Comparison of ENCODE assay signal across 10 cellular contexts in the genomic region with DNA sequence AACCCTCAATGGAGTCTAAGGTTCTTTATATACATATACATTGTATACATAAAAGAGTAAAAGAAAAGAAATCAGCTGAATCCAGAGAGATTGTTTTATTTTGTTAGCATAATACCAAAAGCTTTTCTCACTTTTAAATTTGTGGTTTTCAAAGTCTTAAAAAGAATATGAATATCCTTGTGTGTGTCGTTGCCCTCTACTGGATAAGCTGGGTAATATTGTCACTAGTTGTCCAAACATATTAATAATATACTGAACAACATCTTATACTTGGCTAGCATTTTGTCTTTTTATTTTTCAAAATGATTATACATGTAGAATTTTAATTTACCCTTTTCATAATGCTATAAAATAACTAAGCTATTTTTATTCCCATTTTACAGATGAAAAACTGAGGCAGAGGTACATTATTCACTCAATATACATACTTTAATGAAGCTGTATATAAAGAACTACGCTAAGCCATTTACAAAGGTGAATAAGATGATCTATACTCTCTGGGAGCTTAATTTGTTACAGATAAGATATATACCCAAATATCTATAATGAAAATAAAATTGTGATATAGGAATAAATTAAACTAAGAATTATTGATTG.
DNase-seq lines count a peak whose midpoint lies in the region; ATAC-seq and TF ChIP-seq lines count a peak whose summit lies in the region.
"Had no signal": no experiment of that assay in that cellular context is flagged by ENCODE, and none has a peak within 500 bp of the region (broad histone marks: within the 10 kb centered on the region; RNA-seq: fewer than 3 reads in every experiment).

No MANE protein-coding gene starts in this region.

- no peak overlapping the region for H3K4me2 ChIP-seq in SK-N-SH
- no peak overlapping the region for H3K4me2 ChIP-seq in PC-3 (ENCODE audit: low read length)
- H3K4me2 ChIP-seq: BLaER1 treated with 17β-estradiol and CSF1 and Interleukin-3, amounts not matched to agents 10 nM and 100 nM had no signal

- no peak for TF ChIP-seq EP300 in SK-N-SH (IDR thresholded peaks at IDR 0.05; ENCODE audit: borderline replicate concordance in 1 of 2, low read depth in 1 of 2, low read length in 1 of 2)

- CTCF ChIA-PET in SK-N-SH (lab: Yijun Ruan, JAX) (interaction anchor here (0.6 to 1.9 kb wide), 26 partner anchors 11 to 610 kb away, joined by 3 to 7 read pairs (median 3); no protein-coding TSS in a partner anchor), PC-3 (lab: Charles Lee) (interaction anchor here (0.6 to 1.1 kb wide), 2 partner anchors 241 to 672 kb away, joined by 3 to 4 read pairs; no protein-coding TSS in a partner anchor)

- POLR2A ChIA-PET in SK-N-SH (lab: Yijun Ruan, JAX): no interaction called here
- POLR2A ChIA-PET in PC-3 (lab: Charles Lee; ENCODE audit: unreplicated experiment): no interaction called here

- H3K9me2 ChIP-seq in SK-N-SH (no peaks in the 10 kb centered on the region), PC-3 (replicated peaks; ENCODE audit: low read length) (no peaks in the 10 kb centered on the region)

- H2AFZ ChIP-seq in SK-N-SH (ENCODE audit: low read depth) (no peak overlapping the region), PC-3 (ENCODE audit: low read length) (no peak overlapping the region)

- no peak for DNase-seq in SK-N-SH
- peak; percentile 45 for DNase-seq in PC-3
- DNase-seq in fibroblast of the aortic adventitia (ENCODE audit: low read depth): peak; percentile 1
- no peak for DNase-seq in type B pancreatic cell (ENCODE audit: extremely low spot score, unreplicated experiment)
- no peak for DNase-seq in activated CD4-positive, CD25-positive, alpha-beta regulatory T cell (lab: John Stamatoyannopoulos, UW)
- DNase-seq in stimulated activated CD4-positive, alpha-beta T cell treated with anti-CD3 and anti-CD28 coated beads, Interleukin-15, amount 100 ng/mL, for 24 hours: no peak
- DNase-seq in activated T-cell treated with anti-CD3 and anti-CD28 coated beads, Interleukin-2, amount 50 U/mL, for 4 hours: no peak
- DNase-seq: stimulated activated CD4-positive, alpha-beta T cell treated with anti-CD3 and anti-CD28 coated beads, Interleukin-4, amount 100 ng/mL, for 1 hour had no signal

- H3K9me3 Mint-ChIP-seq in type B pancreatic cell: peaks cover 18% of the 10 kb centered on the region
- peaks cover 13% of the 10 kb centered on the region for H3K9me3 Mint-ChIP-seq in activated T-cell treated with anti-CD3 and anti-CD28 coated beads, Interleukin-2, amount 50 U/mL, for 4 hours

- peak; percentile 63 for TF ChIP-seq CTCF in SK-N-SH (IDR thresholded peaks at IDR 0.05)
- peak; percentile 74 for TF ChIP-seq CTCF in PC-3 (conservative IDR thresholded peaks at IDR 0.05; ENCODE audit: low read depth, low read length)
- TF ChIP-seq CTCF in fibroblast of the aortic adventitia (IDR thresholded peaks at IDR 0.05; ENCODE audit: insufficient read depth, low read length): no peak
- peak; percentile 74 for TF ChIP-seq CTCF in type B pancreatic cell (conservative IDR thresholded peaks at IDR 0.05)

- H3K27me3 Mint-ChIP-seq in type B pancreatic cell: no peaks in the 10 kb centered on the region
- no peaks in the 10 kb centered on the region for H3K27me3 Mint-ChIP-seq in activated T-cell treated with anti-CD3 and anti-CD28 coated beads, Interleukin-2, amount 50 U/mL, for 4 hours (ENCODE audit: low read depth)

- H3K4me1 ChIP-seq in SK-N-SH (ENCODE audit: control insufficient read depth in 1 of 2, insufficient read depth in 2 of 2, low read depth in 1 of 2, low read length in 1 of 2) (no peaks in the 10 kb centered on the region; a peak in 1 of 4 replicates), PC-3 (ENCODE audit: insufficient read depth, low read length) (no peaks in the 10 kb centered on the region)
- H3K4me1 ChIP-seq: BLaER1 treated with 17β-estradiol and CSF1 and Interleukin-3, amounts not matched to agents 10 nM and 100 nM had no signal

- no peaks in the 10 kb centered on the region for H3K27me3 ChIP-seq in SK-N-SH (ENCODE audit: insufficient read depth)
- H3K27me3 ChIP-seq in PC-3 (ENCODE audit: low read length): no peaks in the 10 kb centered on the region
- H3K27me3 ChIP-seq: BLaER1 treated with 17β-estradiol and CSF1 and Interleukin-3, amounts not matched to agents 10 nM and 100 nM had no signal

- H3K9ac ChIP-seq in SK-N-SH (no peak overlapping the region), PC-3 (ENCODE audit: low read length) (no peak overlapping the region)
- H3K9ac ChIP-seq: BLaER1 treated with 17β-estradiol and CSF1 and Interleukin-3, amounts not matched to agents 10 nM and 100 nM had no signal

- WGBS in SK-N-SH (ENCODE audit: low lambda C conversion rate): 44% methylated on average over 2 of the region's 2 CpGs

- intact Hi-C loops in PC-3 (cut with micrococcal nuclease): loop anchor here (1.0 to 10.0 kb wide), 4 partner anchors 192 to 674 kb away; no protein-coding TSS in a partner anchor

- H3K36me3 ChIP-seq in SK-N-SH (replicated peaks in 1 of 2; ENCODE audit: control insufficient read depth in 1 of 2, insufficient read depth in 2 of 2, low read length in 1 of 2): no peaks in the 10 kb centered on the region
- no peaks in the 10 kb centered on the region for H3K36me3 ChIP-seq in PC-3 (ENCODE audit: low read depth, low read length)
- H3K36me3 ChIP-seq: BLaER1 treated with 17β-estradiol and CSF1 and Interleukin-3, amounts not matched to agents 10 nM and 100 nM had no signal

- peak; percentile 62 for TF ChIP-seq RAD21 in SK-N-SH (IDR thresholded peaks at IDR 0.05; ENCODE audit: low read length)

- H3K4me3 ChIP-seq in SK-N-SH (ENCODE audit: low read depth in 2 of 2, low read length in 1 of 2) (no peak overlapping the region), PC-3 (ENCODE audit: low read length) (no peak overlapping the region), fibroblast of the aortic adventitia (ENCODE audit: low read depth, low read length) (no peak overlapping the region)
- H3K4me3 ChIP-seq: BLaER1 treated with 17β-estradiol and CSF1 and Interleukin-3, amounts not matched to agents 10 nM and 100 nM had no signal

- peaks cover 4% of the 10 kb centered on the region for H3K4me1 Mint-ChIP-seq in type B pancreatic cell (ENCODE audit: unreplicated experiment)
- H3K4me1 Mint-ChIP-seq in activated T-cell treated with anti-CD3 and anti-CD28 coated beads, Interleukin-2, amount 50 U/mL, for 4 hours (ENCODE audit: low read depth): no peaks in the 10 kb centered on the region

- H4K20me1 ChIP-seq in SK-N-SH (ENCODE audit: insufficient read depth): no peaks in the 10 kb centered on the region
- no peaks in the 10 kb centered on the region for H4K20me1 ChIP-seq in PC-3 (ENCODE audit: low read length)
- H4K20me1 ChIP-seq: BLaER1 treated with 17β-estradiol and CSF1 and Interleukin-3, amounts not matched to agents 10 nM and 100 nM had no signal

- no TSS peak for BruUV-seq in PC-3 (replicated peaks; lab: Mats Ljungman, UMichigan)

- ATAC-seq in SK-N-SH treated with all-trans-retinoic acid at 6 μM for 48 hours (no peak), PC-3 (no peak)
- no peak for ATAC-seq in activated T-cell treated with anti-CD3 and anti-CD28 coated beads, Interleukin-2, amount 50 U/mL, for 4 hours

- H3K79me2 ChIP-seq in SK-N-SH (ENCODE audit: insufficient read depth) (no peaks in the 10 kb centered on the region), PC-3 (ENCODE audit: low read length) (no peaks in the 10 kb centered on the region)

- H3K36me3 Mint-ChIP-seq in type B pancreatic cell: no peaks in the 10 kb centered on the region
- H3K36me3 Mint-ChIP-seq in activated T-cell treated with anti-CD3 and anti-CD28 coated beads, Interleukin-2, amount 50 U/mL, for 4 hours (ENCODE audit: insufficient read depth): no peaks in the 10 kb centered on the region

- H3K4me3 Mint-ChIP-seq in type B pancreatic cell: no peak overlapping the region
- no peak overlapping the region for H3K4me3 Mint-ChIP-seq in activated T-cell treated with anti-CD3 and anti-CD28 coated beads, Interleukin-2, amount 50 U/mL, for 4 hours

- H3K9me3 ChIP-seq in SK-N-SH (no peaks in the 10 kb centered on the region), PC-3 (ENCODE audit: low read length) (no peaks in the 10 kb centered on the region)

- H3F3A ChIP-seq in SK-N-SH (replicated peaks; ENCODE audit: insufficient read depth) (no peaks in the 10 kb centered on the region), PC-3 (ENCODE audit: low read length, unreplicated experiment) (no peaks in the 10 kb centered on the region)

- no peak overlapping the region for H3K27ac Mint-ChIP-seq in type B pancreatic cell

- no peak overlapping the region for H3K27ac ChIP-seq in SK-N-SH (ENCODE audit: low read depth in 2 of 2, low read length in 1 of 2)
- no peak overlapping the region for H3K27ac ChIP-seq in PC-3 (ENCODE audit: low read length)
- H3K27ac ChIP-seq: BLaER1 treated with 17β-estradiol and CSF1 and Interleukin-3, amounts not matched to agents 10 nM and 100 nM had no signal

TF ChIP-seq in SK-N-SH, 30 proteins besides CTCF, POLR2A, EP300 and RAD21 (continues in another document):
- TF ChIP-seq, protein P1, sequence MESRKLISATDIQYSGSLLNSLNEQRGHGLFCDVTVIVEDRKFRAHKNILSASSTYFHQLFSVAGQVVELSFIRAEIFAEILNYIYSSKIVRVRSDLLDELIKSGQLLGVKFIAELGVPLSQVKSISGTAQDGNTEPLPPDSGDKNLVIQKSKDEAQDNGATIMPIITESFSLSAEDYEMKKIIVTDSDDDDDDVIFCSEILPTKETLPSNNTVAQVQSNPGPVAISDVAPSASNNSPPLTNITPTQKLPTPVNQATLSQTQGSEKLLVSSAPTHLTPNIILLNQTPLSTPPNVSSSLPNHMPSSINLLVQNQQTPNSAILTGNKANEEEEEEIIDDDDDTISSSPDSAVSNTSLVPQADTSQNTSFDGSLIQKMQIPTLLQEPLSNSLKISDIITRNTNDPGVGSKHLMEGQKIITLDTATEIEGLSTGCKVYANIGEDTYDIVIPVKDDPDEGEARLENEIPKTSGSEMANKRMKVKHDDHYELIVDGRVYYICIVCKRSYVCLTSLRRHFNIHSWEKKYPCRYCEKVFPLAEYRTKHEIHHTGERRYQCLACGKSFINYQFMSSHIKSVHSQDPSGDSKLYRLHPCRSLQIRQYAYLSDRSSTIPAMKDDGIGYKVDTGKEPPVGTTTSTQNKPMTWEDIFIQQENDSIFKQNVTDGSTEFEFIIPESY (IDR thresholded peaks at IDR 0.05; ENCODE audit: borderline replicate concordance, low read depth): no peak

TF ChIP-seq in SK-N-SH treated with all-trans-retinoic acid at 6 μM for 48 hours, 23 proteins besides CTCF, POLR2A, EP300 and RAD21 (continues in another document):
- TF ChIP-seq RARB (CRISPR knock-in tag; IDR thresholded peaks at IDR 0.05) (no peak), ISL1 (CRISPR knock-in tag; IDR thresholded peaks at IDR 0.05) (no peak), ZFP30 (CRISPR knock-in tag; IDR thresholded peaks at IDR 0.05) (no peak)

Comparison
In these comparisons a context has a peak if more than half of its experiments do, and no peak if none do; other contexts are left out.
1. DNase-seq: peak in PC-3 (single experiment) and fibroblast of the aortic adventitia (single experiment); none in SK-N-SH (single experiment), type B pancreatic cell (single experiment), activated CD4-positive, CD25-positive, alpha-beta regulatory T cell (0 of 4), stimulated activated CD4-positive, alpha-beta T cell treated with anti-CD3 and anti-CD28 coated beads, Interleukin-15, amount 100 ng/mL, for 24 hours (single experiment) and activated T-cell treated with anti-CD3 and anti-CD28 coated beads, Interleukin-2, amount 50 U/mL, for 4 hours (single experiment).